1 cellular context compared by ENCODE assay signal in genomic region chr4:118993329-118993728, GRCh38.
TF ChIP-seq lines count a peak whose summit lies in the region.

No MANE protein-coding gene starts in this region.

TF ChIP-seq in WTC11, 78 proteins besides CTCF, POLR2A, EP300 and RAD21 (continued from another document):
- no peak for TF ChIP-seq IRF1 (CRISPR knock-in tag; IDR thresholded peaks at IDR 0.05)
TF ChIP-seq in WTC11: peak in this region for 0.
